ENCODE assay signal across 20 cellular contexts in genomic region chr22:31853736-31854500, GRCh38.
"Had no signal": no experiment of that assay in that cellular context is flagged by ENCODE, and none has a peak within 500 bp of the region (broad histone marks: within the 10 kb centered on the region; RNA-seq: fewer than 3 reads in every experiment).

No MANE protein-coding gene starts in this region.

- DNase-seq: activated CD4-positive, alpha-beta T cell treated with anti-CD3 and anti-CD28 coated beads, Interleukin-2, amount 10 ng/mL, durations not matched to agents 24 days and 14 days; activated CD8-positive, alpha-beta T cell treated with anti-CD3 and anti-CD28 coated beads for 36 hours; activated naive CD4-positive, alpha-beta T cell treated with anti-CD3 and anti-CD28 coated beads, Interleukin-2, amount 10 ng/mL, durations not matched to agents 7 days and 5 days; activated T-cell treated with anti-CD3 and anti-CD28 coated beads, Interleukin-2, amount 50 U/mL, for 24 hours; effector memory CD4-positive, alpha-beta T cell; esophagus squamous epithelium; foreskin keratinocyte; hippocampal formation; lower lobe of right lung; nucleus accumbens; sigmoid colon; spleen; stimulated activated CD4-positive, alpha-beta T cell treated with anti-CD3 and anti-CD28 coated beads, Interleukin-4, amount 100 ng/mL, for 4 hours; T-helper 2 cell; tibial artery had no signal

- H3K4me3 Mint-ChIP-seq: activated CD4-positive, alpha-beta T cell treated with anti-CD3 and anti-CD28 coated beads, Interleukin-2, amount 10 ng/mL, durations not matched to agents 24 days and 14 days; activated CD8-positive, alpha-beta T cell treated with anti-CD3 and anti-CD28 coated beads for 36 hours; activated naive CD4-positive, alpha-beta T cell treated with anti-CD3 and anti-CD28 coated beads, Interleukin-2, amount 10 ng/mL, durations not matched to agents 7 days and 5 days; activated T-cell treated with anti-CD3 and anti-CD28 coated beads, Interleukin-2, amount 50 U/mL, for 24 hours; dendritic cell treated with granulocyte-macrophage colony-stimulating factor and Interleukin-4, amounts not matched to agents 40 ng/mL and 50 ng/mL, for 4 days; nephron; stimulated activated memory B cell treated with anti-CD40 and anti-IgM and Interleukin-4, amounts not matched to agents 10 μg/mL and 1 μg/mL and 100 μg/mL, for 72 hours had no signal

- H3K4me1 Mint-ChIP-seq: activated CD4-positive, alpha-beta T cell treated with anti-CD3 and anti-CD28 coated beads, Interleukin-2, amount 10 ng/mL, durations not matched to agents 24 days and 14 days; activated naive CD4-positive, alpha-beta T cell treated with anti-CD3 and anti-CD28 coated beads, Interleukin-2, amount 10 ng/mL, durations not matched to agents 7 days and 5 days; nephron had no signal

- H3K9me3 ChIP-seq: ascending aorta, breast epithelium, esophagus squamous epithelium, lower lobe of right lung, sigmoid colon, spleen, tibial artery had no signal

- H3K27me3 ChIP-seq: ascending aorta, breast epithelium, esophagus squamous epithelium, foreskin keratinocyte, sigmoid colon, spleen, tibial artery had no signal

- H3K36me3 ChIP-seq: breast epithelium had no signal

- H3K27ac ChIP-seq: ascending aorta, breast epithelium, esophagus squamous epithelium, foreskin keratinocyte, lower lobe of right lung, sigmoid colon, spleen, tibial artery had no signal

- H3K27me3 Mint-ChIP-seq: activated CD4-positive, alpha-beta T cell treated with anti-CD3 and anti-CD28 coated beads, Interleukin-2, amount 10 ng/mL, durations not matched to agents 24 days and 14 days; activated CD8-positive, alpha-beta T cell treated with anti-CD3 and anti-CD28 coated beads for 36 hours; activated naive CD4-positive, alpha-beta T cell treated with anti-CD3 and anti-CD28 coated beads, Interleukin-2, amount 10 ng/mL, durations not matched to agents 7 days and 5 days; activated T-cell treated with anti-CD3 and anti-CD28 coated beads, Interleukin-2, amount 50 U/mL, for 24 hours; dendritic cell treated with granulocyte-macrophage colony-stimulating factor and Interleukin-4, amounts not matched to agents 40 ng/mL and 50 ng/mL, for 4 days; stimulated activated memory B cell treated with anti-CD40 and anti-IgM and Interleukin-4, amounts not matched to agents 10 μg/mL and 1 μg/mL and 100 μg/mL, for 72 hours had no signal

- H3K4me1 ChIP-seq: ascending aorta, breast epithelium, esophagus squamous epithelium, foreskin keratinocyte, lower lobe of right lung, sigmoid colon, spleen, tibial artery had no signal

- H3K27ac Mint-ChIP-seq: activated CD4-positive, alpha-beta T cell treated with anti-CD3 and anti-CD28 coated beads, Interleukin-2, amount 10 ng/mL, durations not matched to agents 24 days and 14 days; activated CD8-positive, alpha-beta T cell treated with anti-CD3 and anti-CD28 coated beads for 36 hours; activated naive CD4-positive, alpha-beta T cell treated with anti-CD3 and anti-CD28 coated beads, Interleukin-2, amount 10 ng/mL, durations not matched to agents 7 days and 5 days; activated T-cell treated with anti-CD3 and anti-CD28 coated beads, Interleukin-2, amount 50 U/mL, for 24 hours; dendritic cell treated with granulocyte-macrophage colony-stimulating factor and Interleukin-4, amounts not matched to agents 40 ng/mL and 50 ng/mL, for 4 days; nephron; stimulated activated memory B cell treated with anti-CD40 and anti-IgM and Interleukin-4, amounts not matched to agents 10 μg/mL and 1 μg/mL and 100 μg/mL, for 72 hours had no signal

- H3K9me3 Mint-ChIP-seq: activated CD4-positive, alpha-beta T cell treated with anti-CD3 and anti-CD28 coated beads, Interleukin-2, amount 10 ng/mL, durations not matched to agents 24 days and 14 days; activated CD8-positive, alpha-beta T cell treated with anti-CD3 and anti-CD28 coated beads for 36 hours; activated naive CD4-positive, alpha-beta T cell treated with anti-CD3 and anti-CD28 coated beads, Interleukin-2, amount 10 ng/mL, durations not matched to agents 7 days and 5 days; activated T-cell treated with anti-CD3 and anti-CD28 coated beads, Interleukin-2, amount 50 U/mL, for 24 hours; dendritic cell treated with granulocyte-macrophage colony-stimulating factor and Interleukin-4, amounts not matched to agents 40 ng/mL and 50 ng/mL, for 4 days; nephron; stimulated activated memory B cell treated with anti-CD40 and anti-IgM and Interleukin-4, amounts not matched to agents 10 μg/mL and 1 μg/mL and 100 μg/mL, for 72 hours had no signal

- H3K4me3 ChIP-seq: ascending aorta, breast epithelium, esophagus squamous epithelium, lower lobe of right lung, sigmoid colon, spleen, tibial artery had no signal

- ATAC-seq: activated CD8-positive, alpha-beta T cell treated with anti-CD3 and anti-CD28 coated beads for 36 hours; foreskin keratinocyte; lower lobe of right lung; stimulated activated memory B cell treated with anti-CD40 and anti-IgM and Interleukin-4, amounts not matched to agents 10 μg/mL and 1 μg/mL and 100 μg/mL, for 72 hours had no signal
